1 cellular context compared by ENCODE assay signal in genomic region chr7:8232999-8233847, GRCh38.
TF ChIP-seq lines count a peak whose summit lies in the region.

No MANE protein-coding gene starts in this region.

TF ChIP-seq in K562, 482 proteins besides CTCF, POLR2A, EP300 and RAD21 (continued from another document):
- TF ChIP-seq ETV6 (IDR thresholded peaks at IDR 0.05; ENCODE audit: borderline replicate concordance in 1 of 2, low read depth in 2 of 2, low read length in 1 of 2) (no peak), ETV6 (CRISPR knock-in tag; IDR thresholded peaks at IDR 0.05; ENCODE audit: borderline replicate concordance) (no peak), ETS1 (conservative IDR thresholded peaks at IDR 0.05; ENCODE audit: control insufficient read depth, low read depth, low read length) (no peak), RCOR1 (IDR thresholded peaks at IDR 0.05; ENCODE audit: borderline replicate concordance in 1 of 2, low read depth in 2 of 2, low read length in 2 of 2) (peak in 1 of 2 experiments; percentile 94; a peak in 3 of 4 replicates), ZBTB11 (CRISPR knock-in tag; IDR thresholded peaks at IDR 0.05) (no peak), MBD2 (IDR thresholded peaks at IDR 0.05; ENCODE audit: borderline replicate concordance, low read depth) (no peak), RBFOX2 (IDR thresholded peaks at IDR 0.05; ENCODE audit: low read depth, low read length) (no peak), CTBP1 (IDR thresholded peaks at IDR 0.05; ENCODE audit: borderline replicate concordance) (peak; percentile 87), KDM4B (IDR thresholded peaks at IDR 0.05; ENCODE audit: borderline replicate concordance in 2 of 2, low read depth in 1 of 2) (no peak), E2F4 (CRISPR knock-in tag; IDR thresholded peaks at IDR 0.05; ENCODE audit: low read depth) (no peak), E4F1 (CRISPR knock-in tag; IDR thresholded peaks at IDR 0.05; ENCODE audit: borderline replicate concordance) (no peak), CREB1 (IDR thresholded peaks at IDR 0.05) (peak; percentile 60; the same call in 1 of the 2 replicates), CREB1 (CRISPR knock-in tag; IDR thresholded peaks at IDR 0.05) (no peak), VEZF1 (CRISPR knock-in tag; IDR thresholded peaks at IDR 0.05) (no peak), SMARCA5 (IDR thresholded peaks at IDR 0.05) (peak; percentile 92), ATF6 (CRISPR knock-in tag; IDR thresholded peaks at IDR 0.05) (no peak), SUPT5H (IDR thresholded peaks at IDR 0.05) (peak; percentile 62), POLR2B (IDR thresholded peaks at IDR 0.05; ENCODE audit: low read depth, partially characterized antibody) (peak; percentile 36), RERE (CRISPR knock-in tag; IDR thresholded peaks at IDR 0.05; ENCODE audit: borderline replicate concordance) (no peak), JUND (IDR thresholded peaks at IDR 0.05; ENCODE audit: borderline replicate concordance, low read depth, low read length) (peak; percentile 95), JUND (tag; IDR thresholded peaks at IDR 0.05; ENCODE audit: borderline replicate concordance, low read depth, low read length) (peak; percentile 94; the same call in 2 of the 3 replicates), ZNF232 (CRISPR knock-in tag; IDR thresholded peaks at IDR 0.05) (no peak), KDM5B (IDR thresholded peaks at IDR 0.05; ENCODE audit: insufficient replicate concordance, low read depth, low read length) (peak; percentile 55), TAF9B (IDR thresholded peaks at IDR 0.05; ENCODE audit: partially characterized antibody) (peak; percentile 62), CUX1 (CRISPR knock-in tag; IDR thresholded peaks at IDR 0.05) (peak; percentile 65; the same call in 1 of the 2 replicates), TGIF2 (CRISPR knock-in tag; IDR thresholded peaks at IDR 0.05) (no peak), ZNF3 (CRISPR knock-in tag; IDR thresholded peaks at IDR 0.05) (no peak), ZBTB7A (IDR thresholded peaks at IDR 0.05; ENCODE audit: borderline replicate concordance, control insufficient read depth, low read depth, low read length) (no peak)
